1 cellular context compared by ENCODE assay signal in genomic region chr1:169608231-169608630, GRCh38.
TF ChIP-seq lines count a peak whose summit lies in the region.

No MANE protein-coding gene starts in this region.

TF ChIP-seq in GM23338, 12 proteins besides CTCF, POLR2A, EP300 and RAD21 (continued from another document):
- TF ChIP-seq ZNF462 (CRISPR knock-in tag; IDR thresholded peaks at IDR 0.05): no peak
